In genomic region chr4:106414366-106414765, GRCh38 we compare ENCODE assay signal across 22 cellular contexts. TPM values are rescaled to one million over a fixed set of nuclear protein-coding genes. Genes with fewer than 3 reads are reported as not detected.
DNase-seq lines count a peak whose midpoint lies in the region; ATAC-seq, FAIRE-seq and TF ChIP-seq lines count a peak whose summit lies in the region.
"Had no signal": no experiment of that assay in that cellular context is flagged by ENCODE, and none has a peak within 500 bp of the region (broad histone marks: within the 10 kb centered on the region; RNA-seq: fewer than 3 reads in every experiment).

No MANE protein-coding gene starts in this region.

- H3K27me3 ChIP-seq in endothelial cell of umbilical vein (ENCODE audit: control insufficient read depth in 2 of 2, insufficient read depth in 2 of 2, low read length in 2 of 2) (no peaks in the 10 kb centered on the region), neural cell (ENCODE audit: insufficient read depth, low read depth, low read length) (no peaks in the 10 kb centered on the region)

- H3K79me2 ChIP-seq in endothelial cell of umbilical vein (ENCODE audit: control insufficient read depth, insufficient read depth, low read length) (no peaks in the 10 kb centered on the region), neural cell (replicated peaks; ENCODE audit: insufficient read depth, low read length) (no peaks in the 10 kb centered on the region)

- no peak overlapping the region for H3K4me3 ChIP-seq in endothelial cell of umbilical vein (replicated peaks in 1 of 3; ENCODE audit: insufficient read depth in 1 of 3, low read depth in 1 of 3, low read length in 3 of 3)
- no peak overlapping the region for H3K4me3 ChIP-seq in neural cell (ENCODE audit: low read length)
- H3K4me3 ChIP-seq in coronary artery = no peak overlapping the region

- H3F3A ChIP-seq in neural cell (ENCODE audit: insufficient read depth, low read length, poor library complexity, severe bottlenecking) = no peaks in the 10 kb centered on the region

- no peaks in the 10 kb centered on the region for H3K9me1 ChIP-seq in endothelial cell of umbilical vein (replicated peaks; ENCODE audit: control insufficient read depth, extremely low read depth, insufficient read depth, low read length)

- H2AFZ ChIP-seq in endothelial cell of umbilical vein (ENCODE audit: low read depth, low read length) (no peak overlapping the region), neural cell (ENCODE audit: low read depth, low read length) (no peak overlapping the region)

- DNase-seq in Calu3 = peak; percentile 24
- DNase-seq in HS-27A (ENCODE audit: low read depth) = peak; percentile 46
- no peak for DNase-seq in endothelial cell of umbilical vein (ENCODE audit: low read depth, low spot score)
- no peak for DNase-seq in D341Med (ENCODE audit: low spot score)
- no peak for DNase-seq in coronary artery (ENCODE audit: low spot score)
- DNase-seq in NCI-H2227 (lab: John Stamatoyannopoulos, UW; ENCODE audit: unreplicated experiment) = no peak
- DNase-seq: C1 segment of cervical spinal cord, HFFc6, MV-4-11, NCI-H1694 treated with DMSO at 0.1 percent for 48 hours, NCI-H510A, NCI-H82, RPMI8226, SHP77 treated with DMSO at 0.1 percent for 48 hours had no signal

- no peak overlapping the region for H3K4me2 ChIP-seq in endothelial cell of umbilical vein (ENCODE audit: insufficient read depth, low read length)
- H3K4me2 ChIP-seq in neural cell (ENCODE audit: low read length) = no peak overlapping the region
- H3K4me2 ChIP-seq: KMS-11 had no signal

- intact Hi-C loops in Calu3 (cut with micrococcal nuclease; ENCODE audit: unreplicated experiment) = no loop called here
- intact Hi-C loops in endothelial cell of umbilical vein (cut with micrococcal nuclease) = no loop called here

- H3K9ac ChIP-seq in endothelial cell of umbilical vein (replicated peaks; ENCODE audit: extremely low read depth, insufficient read depth, low read length) (no peak overlapping the region), neural cell (ENCODE audit: low read length) (no peak overlapping the region)
- H3K9ac ChIP-seq: KMS-11 had no signal

- no peak for ATAC-seq in HG03196 (IDR thresholded peaks at IDR 0.05; ENCODE audit: unreplicated experiment)

- no peak for FAIRE-seq in endothelial cell of umbilical vein (lab: Jason Lieb, UNC)
- FAIRE-seq: GM12891, H54 had no signal

- no peak overlapping the region for H3K4me3 Mint-ChIP-seq in Calu3 (ENCODE audit: low read depth, unreplicated experiment)
- H3K4me3 Mint-ChIP-seq: HFFc6 had no signal

- TF ChIP-seq POLR2A in endothelial cell of umbilical vein (IDR thresholded peaks at IDR 0.05; ENCODE audit: low read depth, low read length) = no peak

- TF ChIP-seq CTCF in Calu3 (IDR thresholded peaks at IDR 0.05; ENCODE audit: unreplicated experiment) (no peak), endothelial cell of umbilical vein (IDR thresholded peaks at IDR 0.05; ENCODE audit: extremely low read depth in 1 of 2, insufficient read depth in 1 of 2, low read depth in 1 of 2, low read length in 2 of 2) (no peak), neural cell (IDR thresholded peaks at IDR 0.05; ENCODE audit: poor library complexity, severe bottlenecking) (no peak), coronary artery (IDR thresholded peaks at IDR 0.05) (no peak)

- H3K27ac Mint-ChIP-seq in Calu3 (ENCODE audit: unreplicated experiment) = peak overlapping the region; percentile 25
- H3K27ac Mint-ChIP-seq: HFFc6 had no signal

- BruUV-seq in Calu3 (replicated peaks; lab: Mats Ljungman, UMichigan) = no TSS peak
- no TSS peak for BruUV-seq in endothelial cell of umbilical vein (replicated peaks; lab: Mats Ljungman, UMichigan)

- CTCF ChIA-PET in Calu3 (lab: Charles Lee) (no interaction called here), endothelial cell of umbilical vein (lab: Charles Lee) (no interaction called here)

- no peaks in the 10 kb centered on the region for H3K36me3 Mint-ChIP-seq in Calu3 (ENCODE audit: insufficient read depth, unreplicated experiment)

- H4K20me1 ChIP-seq in endothelial cell of umbilical vein (replicated peaks; ENCODE audit: control insufficient read depth, extremely low read depth, insufficient read depth, low read length) = no peaks in the 10 kb centered on the region
- H4K20me1 ChIP-seq in neural cell (ENCODE audit: insufficient read depth) = no peaks in the 10 kb centered on the region

- no peaks in the 10 kb centered on the region for H3K9me2 ChIP-seq in neural cell (ENCODE audit: insufficient read depth, low read length)

- H3K4me1 Mint-ChIP-seq in Calu3 (ENCODE audit: low read depth, unreplicated experiment) = peaks cover 33% of the 10 kb centered on the region

- POLR2A ChIA-PET in endothelial cell of umbilical vein (lab: Charles Lee) = no interaction called here

- H3K27ac ChIP-seq in endothelial cell of umbilical vein (ENCODE audit: insufficient read depth, low read depth, low read length) = no peak overlapping the region
- no peak overlapping the region for H3K27ac ChIP-seq in neural cell (ENCODE audit: low read length)
- no peak overlapping the region for H3K27ac ChIP-seq in coronary artery
- H3K27ac ChIP-seq: KMS-11 had no signal

- H3K36me3 ChIP-seq in endothelial cell of umbilical vein (ENCODE audit: control insufficient read depth in 2 of 2, extremely low read depth in 1 of 2, insufficient read depth in 2 of 2, low read length in 2 of 2) (no peaks in the 10 kb centered on the region), neural cell (ENCODE audit: insufficient read depth, low read length) (no peaks in the 10 kb centered on the region)

- H3K4me1 ChIP-seq in endothelial cell of umbilical vein (ENCODE audit: control insufficient read depth, extremely low read depth, insufficient read depth, low read length) = no peaks in the 10 kb centered on the region

- peak; percentile 16 for TF ChIP-seq EP300 in neural cell (conservative IDR thresholded peaks at IDR 0.05; ENCODE audit: poor library complexity, severe bottlenecking)

- no peak for TF ChIP-seq RAD21 in neural cell (conservative IDR thresholded peaks at IDR 0.05)

- H3K9me3 Mint-ChIP-seq in Calu3 (ENCODE audit: low read depth, unreplicated experiment) = no peaks in the 10 kb centered on the region
- H3K9me3 Mint-ChIP-seq: HFFc6 had no signal

- dilution Hi-C loops in endothelial cell of umbilical vein (cut with MboI; ENCODE audit: extremely low pct_ligation_motif_present, low sequenced_read_pairs) = no loop called here

- H3K27me3 Mint-ChIP-seq in Calu3 (ENCODE audit: unreplicated experiment) = no peaks in the 10 kb centered on the region

- H3K9me3 ChIP-seq in endothelial cell of umbilical vein (replicated peaks; ENCODE audit: control insufficient read depth, insufficient read depth, low read length) (no peaks in the 10 kb centered on the region), neural cell (ENCODE audit: low read length) (no peaks in the 10 kb centered on the region)

TF ChIP-seq in endothelial cell of umbilical vein, 7 proteins besides CTCF, POLR2A, EP300 and RAD21:
- TF ChIP-seq POLR2AphosphoS5 (IDR thresholded peaks at IDR 0.05; ENCODE audit: insufficient read depth, low read depth, low read length) (no peak), FOS (IDR thresholded peaks at IDR 0.05; ENCODE audit: borderline replicate concordance, insufficient read depth, low read length) (peak; percentile 16), EZH2 (IDR thresholded peaks at IDR 0.05; ENCODE audit: borderline replicate concordance, low read depth, low read length, severe bottlenecking) (no peak)

TF ChIP-seq in neural cell, 6 proteins besides CTCF, POLR2A, EP300 and RAD21:
- TF ChIP-seq REST (IDR thresholded peaks at IDR 0.05; ENCODE audit: borderline replicate concordance) = no peak
- no peak for TF ChIP-seq SMC3 (conservative IDR thresholded peaks at IDR 0.05; ENCODE audit: poor library complexity)
- no peak for TF ChIP-seq MXI1 (conservative IDR thresholded peaks at IDR 0.05; ENCODE audit: poor library complexity, severe bottlenecking)
- TF ChIP-seq TAF1 (IDR thresholded peaks at IDR 0.05; ENCODE audit: low read depth) = no peak
- TF ChIP-seq EZH2 (IDR thresholded peaks at IDR 0.05; ENCODE audit: borderline replicate concordance, insufficient read depth, low read length, poor library complexity, severe bottlenecking) = no peak
- no peak for TF ChIP-seq POLR2AphosphoS5 (IDR thresholded peaks at IDR 0.05)

RNA-seq across cellular contexts. Expression of gene GIMD1, which starts 45.8 kb away (rescaled TPM):
- total RNA-seq in Calu3 (2022) = not detected in 2 replicates
- total RNA-seq in endothelial cell of umbilical vein = not detected in 2 replicates
- not detected in 2 replicates for polyA plus RNA-seq in endothelial cell of umbilical vein
- polyA plus RNA-seq in endothelial cell of umbilical vein (2011; cell fraction: cytosol; rRNA removed) = not detected in 2 replicates
- not detected in 2 replicates for polyA plus RNA-seq in endothelial cell of umbilical vein (2011; cell fraction: nucleus; rRNA removed)
- not detected in 2 replicates for polyA plus RNA-seq in endothelial cell of umbilical vein (2012)
- polyA minus RNA-seq in endothelial cell of umbilical vein = not detected in 2 replicates
- not detected for polyA minus RNA-seq in endothelial cell of umbilical vein (2011; cell fraction: cytosol; rRNA and poly(A)+ RNA removed)
- not detected in 2 replicates for polyA minus RNA-seq in endothelial cell of umbilical vein (2011; cell fraction: nucleus; rRNA and poly(A)+ RNA removed)
- not detected in 2 replicates for polyA plus RNA-seq in neural cell
- not detected in 2 replicates for polyA minus RNA-seq in neural cell
- total RNA-seq: A673, Daoy, HFFc6, HT1080 had no signal

Comparison
In these comparisons a context has a peak if more than half of its experiments do, and no peak if none do; other contexts are left out.
1. DNase-seq: peak in Calu3 (single experiment) and HS-27A (single experiment); none in endothelial cell of umbilical vein (single experiment), D341Med (single experiment), coronary artery (single experiment) and NCI-H2227 (single experiment).